8 cellular contexts compared by ENCODE assay signal in the genomic region with DNA sequence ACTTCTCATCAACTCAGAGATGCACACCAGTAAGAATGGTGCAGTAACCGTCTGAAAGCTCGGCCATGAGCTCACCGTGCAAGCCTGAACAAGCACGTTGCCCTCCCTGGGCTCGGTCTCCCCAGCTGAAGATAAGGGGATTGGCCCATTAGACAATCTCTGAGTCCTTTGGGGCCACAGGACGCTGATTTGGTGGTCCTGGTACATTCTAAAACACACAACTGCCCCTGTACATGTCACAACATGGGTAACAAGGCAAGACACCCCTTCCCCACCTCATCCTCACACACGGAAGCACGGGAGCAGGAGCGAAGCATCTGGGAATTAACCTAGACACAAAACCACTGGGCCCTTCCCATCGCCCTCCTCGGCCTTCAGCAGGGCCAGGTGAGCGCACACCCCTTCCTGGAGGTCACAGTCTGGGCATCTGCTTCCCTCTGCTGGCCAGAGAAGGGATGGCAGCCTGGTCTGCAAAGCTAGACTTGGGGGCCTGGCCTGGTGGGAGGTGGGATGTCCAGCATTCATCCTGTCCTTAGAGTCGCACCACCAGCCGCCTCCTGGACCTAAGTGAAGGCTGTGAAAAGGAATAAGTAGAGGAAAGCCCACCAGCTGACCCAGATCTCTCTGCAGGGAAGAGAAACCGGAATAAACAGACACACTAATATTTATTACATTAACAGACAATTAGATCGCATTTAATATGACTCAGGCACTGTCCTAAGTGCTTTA. TPM values are rescaled to one million over a fixed set of nuclear protein-coding genes. Genes with fewer than 3 reads are reported as not detected.
A peak's percentile ranks its signal among the peaks of the same experiment; 100 is the strongest.
DNase-seq lines count a peak whose midpoint lies in the region; ATAC-seq, FAIRE-seq and TF ChIP-seq lines count a peak whose summit lies in the region.

No MANE protein-coding gene starts in this region.

- TF ChIP-seq EP300 in A549 (IDR thresholded peaks at IDR 0.05), result no peak

- H3K4me2 ChIP-seq in A549, result 0 out of 3 replicates have a peak overlapping the region, but pooled peaks have one; percentile 25

- H3K27ac ChIP-seq in A549 (no peak overlapping the region), aorta (ENCODE audit: low read depth in 1 of 2, low read length in 2 of 2) (no peak overlapping the region)

- no peaks in the 10 kb centered on the region for H3K36me3 Mint-ChIP-seq in activated T-helper 2 cell treated with anti-CD3 and anti-CD28 coated beads, Interferon-gamma antibody, Interleukin-2, Interleukin-4, amounts not matched to agents 10 μg/mL and 5 μg/mL and 100 μg/mL, durations not matched to agents 14 hours and 24 hours and 36 hours (ENCODE audit: low read depth)

- 29% methylated on average over 16 of the region's 16 CpGs for WGBS in A549 (ENCODE audit: missing lambda C conversion rate)
- 41 to 43% methylated on average over 16 of the region's 16 CpGs for WGBS in aorta, 2 donors

- TF ChIP-seq RAD21 in A549 (conservative IDR thresholded peaks at IDR 0.05 in 1 of 2, IDR thresholded peaks at IDR 0.05 in 1 of 2), result peak; percentile 83 to 92

- no peak for FAIRE-seq in A549 (lab: Jason Lieb, UNC)

- no peak overlapping the region for H3K4me3 ChIP-seq in A549
- no peak overlapping the region for H3K4me3 ChIP-seq in aorta (ENCODE audit: low read length in 2 of 2)

- in situ Hi-C loops in GM13976 (cut with MboI; ENCODE audit: low sequenced_read_pairs, unreplicated experiment), result no loop called here

- no peaks in the 10 kb centered on the region for H3K36me3 ChIP-seq in aorta (ENCODE audit: control insufficient read depth in 1 of 2, insufficient read depth in 2 of 2, low read length in 1 of 2)

- no peak for TF ChIP-seq POLR2A in A549 (IDR thresholded peaks at IDR 0.05; ENCODE audit: low read length)

- peak; percentile 81 for TF ChIP-seq CTCF in A549 (IDR thresholded peaks at IDR 0.05)
- peak; percentile 95 for TF ChIP-seq CTCF in GM13976 (IDR thresholded peaks at IDR 0.05; ENCODE audit: borderline replicate concordance, control extremely low read depth, extremely low read depth, insufficient read depth, missing control alignments)

- peaks cover 38% of the 10 kb centered on the region for H3K27me3 Mint-ChIP-seq in activated T-helper 2 cell treated with anti-CD3 and anti-CD28 coated beads, Interferon-gamma antibody, Interleukin-2, Interleukin-4, amounts not matched to agents 10 μg/mL and 5 μg/mL and 100 μg/mL, durations not matched to agents 14 hours and 24 hours and 36 hours (ENCODE audit: low read depth)

- peak; percentile 80 to 81 for DNase-seq in A549 (ENCODE audit: low read depth in 1 of 2, low spot score in 1 of 2)
- peak; percentile 84 for DNase-seq in GM13976 (ENCODE audit: low spot score)
- peak; percentile 53 for DNase-seq in HT1080 (ENCODE audit: low read depth)
- peak; percentile 67 for DNase-seq in RKO (ENCODE audit: low spot score)
- DNase-seq in activated T-helper 2 cell treated with anti-CD3 and anti-CD28 coated beads, Interferon-gamma antibody, Interleukin-2, Interleukin-4, amounts not matched to agents 10 μg/mL and 5 μg/mL and 100 μg/mL, durations not matched to agents 14 hours and 24 hours and 36 hours (ENCODE audit: low spot score), result peak; percentile 64
- peak in 41 of 42 donors; percentile 34 to 87 (median 68) for DNase-seq in head of caudate nucleus
- DNase-seq in posterior vena cava (ENCODE audit: low spot score), result peak; percentile 92
- peak; percentile 76 to 94 for DNase-seq in aorta

- CTCF ChIA-PET in A549 (lab: Yijun Ruan, JAX), result interaction anchor here (0.6 to 24.8 kb wide), 58 partner anchors 7 to 510 kb away, joined by 3 to 1074 read pairs (median 4); a partner anchor contains a TSS

- intact Hi-C loops in activated T-helper 2 cell treated with anti-CD3 and anti-CD28 coated beads, Interferon-gamma antibody, Interleukin-2, Interleukin-4, amounts not matched to agents 10 μg/mL and 5 μg/mL and 100 μg/mL, durations not matched to agents 14 hours and 24 hours and 36 hours (cut with micrococcal nuclease), result no loop called here
- intact Hi-C loops in head of caudate nucleus (cut with DNase I) (loop anchor here (5.0 to 10.0 kb wide), 2 partner anchors 200 to 443 kb away; a partner anchor contains a TSS), posterior vena cava (cut with DNase I) (loop anchor here in 1 of 2 donors (2.0 to 5.0 kb wide), 2 partner anchors 201 to 440 kb away; no protein-coding TSS in a partner anchor), aorta (cut with DNase I) (loop anchor here (5.0 kb wide), 2 partner anchors 200 to 220 kb away; a partner anchor contains a TSS)

- ATAC-seq in A549 (peak; percentile 81 to 95), aorta (ENCODE audit: low FRiP score) (peak; percentile 80)

- no peaks in the 10 kb centered on the region for H3K27me3 ChIP-seq in aorta (ENCODE audit: control insufficient read depth in 1 of 2, insufficient read depth in 2 of 2, low read length in 1 of 2)

- no peak overlapping the region for H3K27ac Mint-ChIP-seq in activated T-helper 2 cell treated with anti-CD3 and anti-CD28 coated beads, Interferon-gamma antibody, Interleukin-2, Interleukin-4, amounts not matched to agents 10 μg/mL and 5 μg/mL and 100 μg/mL, durations not matched to agents 14 hours and 24 hours and 36 hours

- peaks cover 2% of the 10 kb centered on the region for H3K4me1 Mint-ChIP-seq in activated T-helper 2 cell treated with anti-CD3 and anti-CD28 coated beads, Interferon-gamma antibody, Interleukin-2, Interleukin-4, amounts not matched to agents 10 μg/mL and 5 μg/mL and 100 μg/mL, durations not matched to agents 14 hours and 24 hours and 36 hours (ENCODE audit: low read depth)

- H3K9me3 ChIP-seq in A549 (no peaks in the 10 kb centered on the region), aorta (ENCODE audit: control insufficient read depth, low read length) (no peaks in the 10 kb centered on the region)

- POLR2A ChIA-PET in A549 (lab: Yijun Ruan, JAX), result interaction anchor here (0.6 to 1.5 kb wide), 6 partner anchors 175 to 779 kb away, joined by 3 to 8 read pairs (median 4); a partner anchor contains a TSS

- no peaks in the 10 kb centered on the region for H3K9me3 Mint-ChIP-seq in activated T-helper 2 cell treated with anti-CD3 and anti-CD28 coated beads, Interferon-gamma antibody, Interleukin-2, Interleukin-4, amounts not matched to agents 10 μg/mL and 5 μg/mL and 100 μg/mL, durations not matched to agents 14 hours and 24 hours and 36 hours

- no peak overlapping the region for H3K4me3 Mint-ChIP-seq in activated T-helper 2 cell treated with anti-CD3 and anti-CD28 coated beads, Interferon-gamma antibody, Interleukin-2, Interleukin-4, amounts not matched to agents 10 μg/mL and 5 μg/mL and 100 μg/mL, durations not matched to agents 14 hours and 24 hours and 36 hours (ENCODE audit: low read depth)

- no peaks in the 10 kb centered on the region for H3K4me1 ChIP-seq in A549
- H3K4me1 ChIP-seq in aorta (ENCODE audit: control insufficient read depth in 1 of 2, insufficient read depth in 2 of 2, low read length in 2 of 2), result no peaks in the 10 kb centered on the region

TF ChIP-seq in A549, 52 proteins besides CTCF, POLR2A, EP300 and RAD21:
- TF ChIP-seq ESRRA (IDR thresholded peaks at IDR 0.05; ENCODE audit: borderline replicate concordance, low read length) (peak; percentile 44; the same call in 1 of the 2 replicates), ZC3H11A (IDR thresholded peaks at IDR 0.05) (no peak), RARB (CRISPR knock-in tag; IDR thresholded peaks at IDR 0.05) (no peak), SMC3 (IDR thresholded peaks at IDR 0.05) (peak; percentile 83)

RNA-seq across cellular contexts. Expression of a gene that starts 18.9 kb away (rescaled TPM):
- polyA plus RNA-seq in A549 (2011; rRNA removed), result 34.8 and 40.7 TPM in 2 replicates
- polyA plus RNA-seq in A549 (2012; cell fraction: cytosol; rRNA removed), result 42.2 and 49.4 TPM in 2 replicates
- 40.3 and 42.2 TPM in 2 replicates for polyA plus RNA-seq in A549 (2012; cell fraction: nucleus; rRNA removed)
- 27.6 to 32.5 TPM (median 30.9 TPM) in 3 replicates for polyA plus RNA-seq in A549 (2017; fragmentation: RNase III; extraction: RNeasy Plus Mini Kit Qiagen cat#74134 plus additional on column Dnase treatment)
- 40.1 and 41.6 TPM in 2 replicates for polyA minus RNA-seq in A549 (2011; rRNA and poly(A)+ RNA removed)
- 90.4 and 101 TPM in 2 replicates for total RNA-seq in HT1080 (2014; rRNA removed; shearing (Covaris generic))
- polyA plus RNA-seq in HT1080 (2015; cell fraction: cytosol; rRNA removed), result 65.2 and 68.2 TPM in 2 replicates
- 87.2 and 103 TPM in 2 replicates for polyA plus RNA-seq in HT1080 (2015; cell fraction: nucleus; rRNA removed)
- total RNA-seq in activated T-helper 2 cell treated with anti-CD3 and anti-CD28 coated beads, Interferon-gamma antibody, Interleukin-2, Interleukin-4, amounts not matched to agents 10 μg/mL and 5 μg/mL and 100 μg/mL, durations not matched to agents 14 hours and 24 hours and 36 hours, result 26.9 and 31.1 TPM in 2 replicates
- total RNA-seq in posterior vena cava, result 10 to 100 TPM; 21.2 to 25.7 TPM
- total RNA-seq in aorta, result 10 to 100 TPM; 21.8 to 27.6 TPM
- polyA plus RNA-seq in aorta, result 10 to 100 TPM; 22.3 to 32.3 TPM
